Comparison of ENCODE assay signal across 34 cellular contexts in the genomic region with DNA sequence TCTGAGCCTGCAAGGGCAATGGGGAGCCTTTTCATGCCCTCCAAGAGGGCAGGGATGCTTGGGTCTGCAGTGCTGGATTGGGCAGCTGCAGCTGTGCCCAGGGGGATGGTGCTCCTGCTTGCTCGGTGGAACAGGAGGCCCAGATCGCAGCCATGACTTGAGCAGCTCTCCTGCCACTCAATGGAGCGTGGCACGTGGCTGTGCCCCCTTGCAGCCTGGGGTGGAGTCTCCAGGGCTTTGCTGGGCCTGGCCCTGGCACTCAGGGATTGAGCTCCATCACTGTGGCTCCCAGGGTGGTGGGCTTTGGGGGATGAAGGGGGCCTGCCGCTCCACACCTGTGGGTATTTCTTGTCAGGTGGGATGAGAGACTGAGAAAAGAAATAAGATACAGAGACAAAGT. TPM values are rescaled to one million over a fixed set of nuclear protein-coding genes. Genes with fewer than 3 reads are reported as not detected.
"Had no signal": no experiment of that assay in that cellular context is flagged by ENCODE, and none has a peak within 500 bp of the region (broad histone marks: within the 10 kb centered on the region; RNA-seq: fewer than 3 reads in every experiment).

No MANE protein-coding gene starts in this region.

- H3K27me3 ChIP-seq: neural progenitor cell, neutrophil, pancreas, right lobe of liver, sigmoid colon, stomach, thyroid gland, tibial nerve, upper lobe of right lung, uterus had no signal

- H3K4me1 Mint-ChIP-seq: naive thymus-derived CD4-positive, alpha-beta T cell; natural killer cell; nephron; neural progenitor cell; stimulated activated naive B cell treated with anti-CD40 and anti-IgM and Interleukin-4, amounts not matched to agents 10 μg/mL and 1 μg/mL and 100 μg/mL, for 72 hours had no signal

- FAIRE-seq: pancreas, small intestine had no signal

- H2AFZ ChIP-seq: neural progenitor cell had no signal

- H3K4me3 Mint-ChIP-seq: naive thymus-derived CD4-positive, alpha-beta T cell; natural killer cell; nephron; neural progenitor cell; stimulated activated naive B cell treated with anti-CD40 and anti-IgM and Interleukin-4, amounts not matched to agents 10 μg/mL and 1 μg/mL and 100 μg/mL, for 72 hours; type B pancreatic cell had no signal

- H3K27ac Mint-ChIP-seq: naive thymus-derived CD4-positive, alpha-beta T cell; natural killer cell; nephron; neural progenitor cell; progenitor cell of endocrine pancreas; stimulated activated naive B cell treated with anti-CD40 and anti-IgM and Interleukin-4, amounts not matched to agents 10 μg/mL and 1 μg/mL and 100 μg/mL, for 72 hours; type B pancreatic cell had no signal

- DNase-seq: naive thymus-derived CD4-positive, alpha-beta T cell; natural killer cell; nucleus accumbens; psoas muscle; right cardiac atrium; right lobe of liver; sigmoid colon; small intestine; stimulated activated CD4-positive, alpha-beta T cell treated with anti-CD3 and anti-CD28 coated beads, Interleukin-12 subunit alpha, Interleukin-12 subunit beta, amount 100 ng/mL, for 4 hours; stimulated activated CD4-positive, alpha-beta T cell treated with anti-CD3 and anti-CD28 coated beads, Interleukin-1b, Interleukin-23, amount 100 ng/mL, for 48 hours; stimulated activated CD4-positive, alpha-beta T cell treated with anti-CD3 and anti-CD28 coated beads, Interleukin-4, amount 100 ng/mL, for 1 hour; stimulated activated CD4-positive, alpha-beta T cell treated with anti-CD3 and anti-CD28 coated beads, Interleukin-4, amount 100 ng/mL, for 4 hours; stimulated activated CD8-positive, alpha-beta memory T cell treated with anti-CD3 and anti-CD28 coated beads, Interleukin-4, amount 100 ng/mL, for 48 hours; stimulated activated naive B cell treated with anti-CD40 and anti-IgM and Interleukin-4, amounts not matched to agents 10 μg/mL and 1 μg/mL and 100 μg/mL, for 72 hours; stimulated activated naive CD4-positive, alpha-beta T cell treated with Interleukin-2 at 50 U/mL for 16 hours; stomach; thyroid gland; upper lobe of right lung; uterus had no signal

- H3K9me3 ChIP-seq: neutrophil, pancreas, psoas muscle, right lobe of liver, sigmoid colon, thoracic aorta, thyroid gland, tibial nerve, upper lobe of right lung, uterus had no signal

- H3K4me3 ChIP-seq: neural progenitor cell, pancreas, psoas muscle, right lobe of liver, sigmoid colon, stomach, thoracic aorta, thyroid gland, tibial nerve, upper lobe of right lung, uterus had no signal

- H3K36me3 Mint-ChIP-seq: naive thymus-derived CD4-positive, alpha-beta T cell; natural killer cell; neural progenitor cell; stimulated activated naive B cell treated with anti-CD40 and anti-IgM and Interleukin-4, amounts not matched to agents 10 μg/mL and 1 μg/mL and 100 μg/mL, for 72 hours; type B pancreatic cell had no signal

- ATAC-seq: naive thymus-derived CD4-positive, alpha-beta T cell; natural killer cell; pancreas; psoas muscle; right cardiac atrium; right lobe of liver; stimulated activated naive B cell treated with anti-CD40 and anti-IgM and Interleukin-4, amounts not matched to agents 10 μg/mL and 1 μg/mL and 100 μg/mL, for 72 hours had no signal

- H3K4me2 ChIP-seq: neural progenitor cell had no signal

- H3K27me3 Mint-ChIP-seq: progenitor cell of endocrine pancreas; stimulated activated naive B cell treated with anti-CD40 and anti-IgM and Interleukin-4, amounts not matched to agents 10 μg/mL and 1 μg/mL and 100 μg/mL, for 72 hours; type B pancreatic cell had no signal

- H3K27ac ChIP-seq: neural progenitor cell, neutrophil, pancreas, psoas muscle, right lobe of liver, sigmoid colon, stomach, thoracic aorta, thyroid gland, tibial nerve, upper lobe of right lung, uterus had no signal

- H3K4me1 ChIP-seq: neural progenitor cell, pancreas, psoas muscle, right lobe of liver, sigmoid colon, stomach, thyroid gland, tibial nerve, upper lobe of right lung, uterus had no signal

- H3K36me3 ChIP-seq: neural progenitor cell, neutrophil, pancreas, right lobe of liver, sigmoid colon, stomach, thoracic aorta, thyroid gland, tibial nerve, upper lobe of right lung, uterus had no signal

- H3K9ac ChIP-seq: neural progenitor cell had no signal

RNA-seq across cellular contexts. Expression of a gene that starts 53.4 kb away (rescaled TPM):
- total RNA-seq: naive thymus-derived CD4-positive, alpha-beta T cell; natural killer cell; omental fat pad; osteocyte; progenitor cell of endocrine pancreas; psoas muscle; renal cortical epithelial cell; right cardiac atrium; right lobe of liver; sigmoid colon; skeletal muscle tissue; stomach; subcutaneous adipose tissue; thoracic aorta; thyroid gland; tibial nerve; upper lobe of right lung; urinary bladder; uterus had no signal
- polyA plus RNA-seq: naive thymus-derived CD4-positive, alpha-beta T cell; neural cell; pancreas; psoas muscle; sigmoid colon; small intestine; stomach; urinary bladder had no signal
